Comparison of ENCODE assay signal across 1 cellular context in genomic region chr2:26064846-26065245, GRCh38.
TF ChIP-seq lines count a peak whose summit lies in the region.

No MANE protein-coding gene starts in this region.

TF ChIP-seq in K562, 482 proteins besides CTCF, POLR2A, EP300 and RAD21 (continued from another document):
- TF ChIP-seq E4F1 (CRISPR knock-in tag; IDR thresholded peaks at IDR 0.05; ENCODE audit: borderline replicate concordance) = no peak
- peak; percentile 94 for TF ChIP-seq ZBTB33 (CRISPR knock-in tag; IDR thresholded peaks at IDR 0.05)
- TF ChIP-seq CBX1 (IDR thresholded peaks at IDR 0.05; ENCODE audit: low read depth) = peak; percentile 50; the same call in 1 of the 2 replicates
- peak; percentile 94 for TF ChIP-seq ZNF3 (CRISPR knock-in tag; IDR thresholded peaks at IDR 0.05)
